ENCODE assay signal across 11 cellular contexts in genomic region chr4:165332502-165332901, GRCh38. TPM values are rescaled to one million over a fixed set of nuclear protein-coding genes. Genes with fewer than 3 reads are reported as not detected.
DNase-seq lines count a peak whose midpoint lies in the region; ATAC-seq and TF ChIP-seq lines count a peak whose summit lies in the region.
"Had no signal": no experiment of that assay in that cellular context is flagged by ENCODE, and none has a peak within 500 bp of the region (broad histone marks: within the 10 kb centered on the region; RNA-seq: fewer than 3 reads in every experiment).

No MANE protein-coding gene starts in this region.

- POLR2A ChIA-PET in WTC11 (lab: Charles Lee) = no interaction called here

- H3K4me1 Mint-ChIP-seq in activated T-cell treated with anti-CD3 and anti-CD28 coated beads, Interleukin-2, amount 50 U/mL, for 24 hours (ENCODE audit: low read depth) = peaks cover 46% of the 10 kb centered on the region
- H3K4me1 Mint-ChIP-seq in WTC11 = peaks cover 53% of the 10 kb centered on the region

- H3K79me2 ChIP-seq in hepatocyte (peaks cover 99% of the 10 kb centered on the region), smooth muscle cell (ENCODE audit: low read depth) (peaks cover 93% of the 10 kb centered on the region)

- TF ChIP-seq CTCF in WTC11 (IDR thresholded peaks at IDR 0.05) (no peak), hepatocyte (IDR thresholded peaks at IDR 0.05; ENCODE audit: poor library complexity) (no peak), smooth muscle cell (IDR thresholded peaks at IDR 0.05; ENCODE audit: borderline replicate concordance, insufficient read depth, poor library complexity, severe bottlenecking) (no peak)

- no peak overlapping the region for H3K27ac ChIP-seq in hepatocyte
- H3K27ac ChIP-seq in smooth muscle cell (ENCODE audit: low read depth) = peak overlapping the region; percentile 63

- peaks cover 14% of the 10 kb centered on the region for H3K4me1 ChIP-seq in hepatocyte (ENCODE audit: insufficient read depth)
- peaks cover 58% of the 10 kb centered on the region for H3K4me1 ChIP-seq in smooth muscle cell (ENCODE audit: low read depth)

- H3K9me3 ChIP-seq in hepatocyte (ENCODE audit: low read depth) = no peaks in the 10 kb centered on the region
- H3K9me3 ChIP-seq in smooth muscle cell (replicated peaks; ENCODE audit: low read depth) = no peaks in the 10 kb centered on the region

- no peaks in the 10 kb centered on the region for H3K27me3 Mint-ChIP-seq in activated T-cell treated with anti-CD3 and anti-CD28 coated beads, Interleukin-2, amount 50 U/mL, for 24 hours
- no peaks in the 10 kb centered on the region for H3K27me3 Mint-ChIP-seq in WTC11 (ENCODE audit: low read depth)

- ATAC-seq in WTC11 (no peak), HG02970 (IDR thresholded peaks at IDR 0.05; ENCODE audit: low FRiP score, unreplicated experiment) (no peak)

- H3K9me2 ChIP-seq in hepatocyte (replicated peaks; ENCODE audit: insufficient read depth) = no peaks in the 10 kb centered on the region

- CTCF ChIA-PET in WTC11 (lab: Charles Lee) = interaction anchor here (1.2 kb wide), 1 partner anchor 201 kb away, joined by 9 read pairs; no protein-coding TSS in a partner anchor

- peaks cover 68% of the 10 kb centered on the region for H3K36me3 Mint-ChIP-seq in activated T-cell treated with anti-CD3 and anti-CD28 coated beads, Interleukin-2, amount 50 U/mL, for 24 hours (ENCODE audit: low read depth)
- H3K36me3 Mint-ChIP-seq in WTC11 = peaks cover 53% of the 10 kb centered on the region

- H3K27ac Mint-ChIP-seq in activated T-cell treated with anti-CD3 and anti-CD28 coated beads, Interleukin-2, amount 50 U/mL, for 24 hours = peak overlapping the region; percentile 91
- H3K27ac Mint-ChIP-seq in WTC11 = peak overlapping the region; percentile 93

- peaks cover 3% of the 10 kb centered on the region for H3F3A ChIP-seq in smooth muscle cell (ENCODE audit: low read depth)

- H4K20me1 ChIP-seq in hepatocyte (ENCODE audit: insufficient read depth, poor library complexity, severe bottlenecking) = peaks cover 93% of the 10 kb centered on the region
- H4K20me1 ChIP-seq in smooth muscle cell (ENCODE audit: low read depth) = peaks cover 92% of the 10 kb centered on the region

- WGBS in hepatocyte (ENCODE audit: low lambda C conversion rate, missing lambda C conversion rate) = 71% methylated on average over 1 of the region's 1 CpG
- WGBS in smooth muscle cell (ENCODE audit: low lambda C conversion rate) = 56% methylated on average over 1 of the region's 1 CpG

- DNase-seq in activated T-cell treated with anti-CD3 and anti-CD28 coated beads, Interleukin-2, amount 50 U/mL, for 24 hours = no peak
- no peak for DNase-seq in activated T-cell treated with anti-CD3 and anti-CD28 coated beads, Interleukin-2, amount 50 U/mL, for 48 hours
- DNase-seq in WTC11 (ENCODE audit: low spot score) (no peak), hepatocyte (ENCODE audit: low spot score) (no peak), smooth muscle cell (lab: John Stamatoyannopoulos, UW; ENCODE audit: unreplicated experiment) (no peak), NCI-H1048 (lab: John Stamatoyannopoulos, UW) (no peak), NCI-H226 (no peak)
- DNase-seq: effector CD4-positive, alpha-beta T cell; NCI-H146; stimulated activated CD4-positive, alpha-beta T cell treated with anti-CD3 and anti-CD28 coated beads, Interleukin-4, amount 100 ng/mL, for 1 hour had no signal

- H3K36me3 ChIP-seq in hepatocyte (replicated peaks; ENCODE audit: insufficient read depth, low read depth) (no peaks in the 10 kb centered on the region), smooth muscle cell (ENCODE audit: low read depth) (peaks cover 4% of the 10 kb centered on the region)

- H3K9me3 Mint-ChIP-seq in activated T-cell treated with anti-CD3 and anti-CD28 coated beads, Interleukin-2, amount 50 U/mL, for 24 hours = no peaks in the 10 kb centered on the region
- H3K9me3 Mint-ChIP-seq in WTC11 = no peaks in the 10 kb centered on the region

- H3K27me3 ChIP-seq in hepatocyte (no peaks in the 10 kb centered on the region), smooth muscle cell (ENCODE audit: low read depth) (no peaks in the 10 kb centered on the region)

- no peak overlapping the region for H2AFZ ChIP-seq in hepatocyte
- H2AFZ ChIP-seq in smooth muscle cell (ENCODE audit: low read depth) = no peak overlapping the region

- H3K4me2 ChIP-seq in hepatocyte = peak overlapping the region; percentile 82
- peak overlapping the region; percentile 86 for H3K4me2 ChIP-seq in smooth muscle cell

- peak overlapping the region; percentile 38 for H3K4me3 ChIP-seq in hepatocyte
- peak overlapping the region; percentile 75 for H3K4me3 ChIP-seq in smooth muscle cell

- H3K9ac ChIP-seq in smooth muscle cell (ENCODE audit: low read depth) = peak overlapping the region; percentile 22

- no peak overlapping the region for H3K4me3 Mint-ChIP-seq in activated T-cell treated with anti-CD3 and anti-CD28 coated beads, Interleukin-2, amount 50 U/mL, for 24 hours
- no peak overlapping the region for H3K4me3 Mint-ChIP-seq in WTC11

TF ChIP-seq in WTC11, 78 proteins besides CTCF, POLR2A, EP300 and RAD21:
- TF ChIP-seq HMGA2 (CRISPR knock-in tag; IDR thresholded peaks at IDR 0.05) (no peak), NFATC4 (CRISPR knock-in tag; IDR thresholded peaks at IDR 0.05) (no peak), ZNF423 (CRISPR knock-in tag; IDR thresholded peaks at IDR 0.05) (no peak), ERG (CRISPR knock-in tag; IDR thresholded peaks at IDR 0.05) (no peak), ELF4 (CRISPR knock-in tag; IDR thresholded peaks at IDR 0.05; ENCODE audit: low read depth) (no peak)
TF ChIP-seq in WTC11: peak in this region for 0.

RNA-seq across cellular contexts. Expression of gene MSMO1, which starts 5.0 kb away (rescaled TPM):
- total RNA-seq in WTC11 (2021) = 72.9 to 89.9 TPM (median 86.8 TPM) in 3 replicates
- total RNA-seq in hepatocyte = 747 and 796 TPM in 2 replicates
- polyA plus RNA-seq in hepatocyte = 249 and 391 TPM in 2 replicates
- total RNA-seq in smooth muscle cell = 218 and 299 TPM in 2 replicates
- 133 and 214 TPM in 2 replicates for polyA plus RNA-seq in smooth muscle cell

RNA-seq across cellular contexts. Expression of gene CPE, which starts 46.3 kb away (rescaled TPM):
- total RNA-seq in WTC11 (2021) (9.2 to 12.4 TPM (median 10.9 TPM) in 3 replicates), hepatocyte (85.2 and 106 TPM in 2 replicates), smooth muscle cell (47.6 and 50.9 TPM in 2 replicates)
- polyA plus RNA-seq in hepatocyte (60.9 and 66.4 TPM in 2 replicates), smooth muscle cell (24.8 and 45.9 TPM in 2 replicates)
